In the genomic region with DNA sequence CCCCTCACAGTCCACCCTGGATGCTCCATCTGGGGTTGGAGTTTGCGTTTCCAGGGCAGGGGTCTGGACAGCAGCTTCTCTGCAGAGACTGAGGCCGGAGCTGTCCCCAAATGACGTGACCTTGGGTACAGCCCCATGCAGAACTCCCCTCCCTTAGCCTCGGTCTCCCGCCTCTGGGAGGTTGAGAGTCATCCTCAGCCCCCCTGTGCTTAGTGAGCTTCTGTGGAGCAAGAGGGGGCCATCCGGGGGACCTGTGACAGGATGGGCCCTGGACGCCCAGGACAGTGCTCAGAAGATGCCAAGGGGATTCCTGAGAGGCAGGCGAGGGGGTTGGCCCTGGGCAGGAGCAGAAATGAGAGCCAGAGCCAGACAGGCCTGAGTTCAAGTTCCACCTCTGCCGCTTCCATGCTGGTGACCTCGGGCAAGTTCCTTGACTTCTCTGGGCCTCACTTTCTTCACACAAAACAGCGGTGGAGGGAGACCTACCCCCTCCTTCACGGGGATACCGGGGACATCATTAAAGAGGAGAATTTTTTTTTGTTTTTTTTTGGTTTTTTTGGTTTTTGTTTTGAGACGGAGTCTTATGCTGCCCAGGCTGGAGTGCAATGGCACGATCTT, we compare ENCODE assay signal across 14 cellular contexts. TPM values are rescaled to one million over a fixed set of nuclear protein-coding genes. Genes with fewer than 3 reads are reported as not detected.
DNase-seq lines count a peak whose midpoint lies in the region; ATAC-seq and TF ChIP-seq lines count a peak whose summit lies in the region.
"Had no signal": no experiment of that assay in that cellular context is flagged by ENCODE, and none has a peak within 500 bp of the region (broad histone marks: within the 10 kb centered on the region; RNA-seq: fewer than 3 reads in every experiment).

No MANE protein-coding gene starts in this region.

- H4K8ac ChIP-seq in mesendoderm (ENCODE audit: low read depth, low read length), result no peak overlapping the region

- H2AK5ac ChIP-seq in mesendoderm (ENCODE audit: low read length), result no peak overlapping the region

- peak overlapping the region; percentile 75; the same call in 1 of the 2 replicates for H3K4me2 ChIP-seq in KMS-11
- no peak overlapping the region for H3K4me2 ChIP-seq in mesendoderm (ENCODE audit: low read length)

- no peaks in the 10 kb centered on the region for H3K79me1 ChIP-seq in mesendoderm (ENCODE audit: low read length)

- no peak overlapping the region for H3K23ac ChIP-seq in mesendoderm (ENCODE audit: low read length)

- H3K4me1 ChIP-seq in KMS-11 (ENCODE audit: low read depth, poor library complexity, severe bottlenecking), result peaks cover 44% of the 10 kb centered on the region
- H3K4me1 ChIP-seq in endocrine pancreas (ENCODE audit: control insufficient read depth, insufficient read depth, low read length), result no peaks in the 10 kb centered on the region
- H3K4me1 ChIP-seq in mesendoderm (ENCODE audit: control insufficient read depth, low read depth, low read length), result peaks cover 6% of the 10 kb centered on the region
- H3K4me1 ChIP-seq in stomach smooth muscle (ENCODE audit: control insufficient read depth, insufficient read depth, low read length), result peaks cover 45% of the 10 kb centered on the region

- BruUV-seq in Calu3 (replicated peaks; lab: Mats Ljungman, UMichigan), result no TSS peak

- H3K27ac ChIP-seq in KMS-11 (no peak overlapping the region), mesendoderm (ENCODE audit: low read depth, low read length) (no peak overlapping the region), stomach smooth muscle (ENCODE audit: low read length) (peak overlapping the region; percentile 75)

- no peak overlapping the region for H3K4me3 Mint-ChIP-seq in Calu3 (ENCODE audit: low read depth, unreplicated experiment)
- H3K4me3 Mint-ChIP-seq: dendritic cell treated with granulocyte-macrophage colony-stimulating factor and Interleukin-4, amounts not matched to agents 40 ng/mL and 50 ng/mL, for 4 days; natural killer cell; T-cell had no signal

- H3K4me1 Mint-ChIP-seq in Calu3 (ENCODE audit: low read depth, unreplicated experiment), result no peaks in the 10 kb centered on the region
- H3K4me1 Mint-ChIP-seq: T-cell had no signal

- H2BK15ac ChIP-seq in mesendoderm (replicated peaks; ENCODE audit: low read depth), result no peak overlapping the region

- no peaks in the 10 kb centered on the region for H3K9me3 Mint-ChIP-seq in Calu3 (ENCODE audit: low read depth, unreplicated experiment)
- H3K9me3 Mint-ChIP-seq: dendritic cell treated with granulocyte-macrophage colony-stimulating factor and Interleukin-4, amounts not matched to agents 40 ng/mL and 50 ng/mL, for 4 days; natural killer cell; T-cell had no signal

- H3K4me3 ChIP-seq in KMS-11 (IDR thresholded peaks at IDR 0.05; ENCODE audit: insufficient read depth, low read depth, low read length), result no peak overlapping the region
- H3K4me3 ChIP-seq in endocrine pancreas (ENCODE audit: control insufficient read depth, insufficient read depth, low read length), result no peak overlapping the region
- H3K4me3 ChIP-seq in mesendoderm (ENCODE audit: low read length), result no peak overlapping the region
- H3K4me3 ChIP-seq in stomach smooth muscle (ENCODE audit: low read length in 2 of 2), result no peak overlapping the region

- H3K4ac ChIP-seq in mesendoderm (ENCODE audit: low read depth, low read length), result peak overlapping the region; percentile 49

- CTCF ChIA-PET in Calu3 (lab: Charles Lee), result no interaction called here

- H3K27me3 ChIP-seq in KMS-11 (ENCODE audit: insufficient read depth, low read depth) (no peaks in the 10 kb centered on the region), endocrine pancreas (ENCODE audit: control insufficient read depth, insufficient read depth, low read length) (no peaks in the 10 kb centered on the region), mesendoderm (ENCODE audit: insufficient read depth, low read length, poor library complexity) (no peaks in the 10 kb centered on the region), stomach smooth muscle (ENCODE audit: control insufficient read depth in 1 of 2, insufficient read depth in 2 of 2, low read length in 2 of 2) (no peaks in the 10 kb centered on the region)

- no peak overlapping the region for H3K18ac ChIP-seq in mesendoderm (ENCODE audit: low read length)

- H2AFZ ChIP-seq in KMS-11 (ENCODE audit: low read depth), result no peak overlapping the region

- WGBS in mesendoderm (ENCODE audit: extremely low coverage, insufficient coverage, low lambda C conversion rate), result no CpG with 5 or more reads among the region's 15 CpGs

- H4K5ac ChIP-seq in mesendoderm (ENCODE audit: low read length), result no peak overlapping the region

- ATAC-seq in GM18867 (IDR thresholded peaks at IDR 0.05; ENCODE audit: unreplicated experiment) (no peak), HG02852 (IDR thresholded peaks at IDR 0.05; ENCODE audit: unreplicated experiment) (no peak)
- ATAC-seq: activated CD4-positive, CD25-positive, alpha-beta regulatory T cell treated with anti-CD3 and anti-CD28 coated beads, Interleukin-2, amount 50 U/mL, for 24 hours; T-cell had no signal

- H3K36me3 ChIP-seq in KMS-11 (ENCODE audit: insufficient read depth) (no peaks in the 10 kb centered on the region), endocrine pancreas (ENCODE audit: control insufficient read depth, insufficient read depth, low read length) (no peaks in the 10 kb centered on the region), mesendoderm (ENCODE audit: control insufficient read depth, insufficient read depth, low read length) (no peaks in the 10 kb centered on the region), stomach smooth muscle (ENCODE audit: control insufficient read depth in 2 of 2, insufficient read depth in 2 of 2, low read length in 2 of 2) (peaks cover 11 to 13% of the 10 kb centered on the region in 2 donors)

- H3K27me3 Mint-ChIP-seq in Calu3 (ENCODE audit: unreplicated experiment), result no peaks in the 10 kb centered on the region
- H3K27me3 Mint-ChIP-seq: dendritic cell treated with granulocyte-macrophage colony-stimulating factor and Interleukin-4, amounts not matched to agents 40 ng/mL and 50 ng/mL, for 4 days; T-cell had no signal

- H2BK5ac ChIP-seq in mesendoderm (ENCODE audit: low read length), result peak overlapping the region; percentile 16

- H3K36me3 Mint-ChIP-seq in Calu3 (ENCODE audit: insufficient read depth, unreplicated experiment), result peaks cover 15% of the 10 kb centered on the region
- H3K36me3 Mint-ChIP-seq: natural killer cell had no signal

- H3K27ac Mint-ChIP-seq in Calu3 (ENCODE audit: unreplicated experiment), result no peak overlapping the region
- H3K27ac Mint-ChIP-seq: dendritic cell treated with granulocyte-macrophage colony-stimulating factor and Interleukin-4, amounts not matched to agents 40 ng/mL and 50 ng/mL, for 4 days; natural killer cell; T-cell had no signal

- H3K9me3 ChIP-seq in endocrine pancreas (ENCODE audit: control insufficient read depth, low read length) (no peaks in the 10 kb centered on the region), stomach smooth muscle (ENCODE audit: control insufficient read depth in 2 of 2, low read length in 2 of 2) (no peaks in the 10 kb centered on the region)

- H3K56ac ChIP-seq in mesendoderm (ENCODE audit: low read length), result peak overlapping the region; percentile 28

- no peak overlapping the region for H2BK120ac ChIP-seq in mesendoderm (ENCODE audit: low read depth, low read length)

- H3K79me2 ChIP-seq in KMS-11 (ENCODE audit: insufficient read depth, low read depth) (no peaks in the 10 kb centered on the region), mesendoderm (ENCODE audit: control insufficient read depth, insufficient read depth, low read length) (no peaks in the 10 kb centered on the region)

- no peak for TF ChIP-seq CTCF in KMS-11 (conservative IDR thresholded peaks at IDR 0.05; ENCODE audit: low read depth, low read length)
- no peak for TF ChIP-seq CTCF in Calu3 (IDR thresholded peaks at IDR 0.05; ENCODE audit: unreplicated experiment)

- no peaks in the 10 kb centered on the region for H4K20me1 ChIP-seq in KMS-11 (ENCODE audit: insufficient read depth)

- no peak overlapping the region for H3K9ac ChIP-seq in KMS-11
- H3K9ac ChIP-seq in endocrine pancreas (ENCODE audit: control insufficient read depth, insufficient read depth, low read length), result peak overlapping the region; percentile 13
- peak overlapping the region; percentile 2 for H3K9ac ChIP-seq in mesendoderm (ENCODE audit: low read length)
- peak overlapping the region in 1 of 2 donors; percentile 29 for H3K9ac ChIP-seq in stomach smooth muscle (ENCODE audit: low read length in 2 of 2)

- intact Hi-C loops in Calu3 (cut with micrococcal nuclease; ENCODE audit: unreplicated experiment), result no loop called here

- DNase-seq in mesendoderm (no peak), NK-92 (lab: John Stamatoyannopoulos, UW; ENCODE audit: unreplicated experiment) (no peak), Calu3 (no peak)
- DNase-seq: DMS153, natural killer cell, T-cell had no signal

RNA-seq across cellular contexts. Expression of a gene that starts 20.3 kb away (rescaled TPM):
- 6.4 TPM for polyA plus RNA-seq in mesendoderm (2013, experiment 1 of 2)
- polyA plus RNA-seq in mesendoderm (2013, experiment 2 of 2), result 5.3 TPM
- total RNA-seq in Calu3 (2022), result 1.5 and 6.3 TPM in 2 replicates
- total RNA-seq: fibroblast of villous mesenchyme had no signal

RNA-seq across cellular contexts. Expression of a gene that starts 23.2 kb away (rescaled TPM):
- polyA plus RNA-seq in mesendoderm (2013, experiment 1 of 2), result not detected
- not detected for polyA plus RNA-seq in mesendoderm (2013, experiment 2 of 2)
- not detected in 2 replicates for total RNA-seq in Calu3 (2022)
- total RNA-seq: fibroblast of villous mesenchyme, natural killer cell, T-cell had no signal

RNA-seq across cellular contexts. Expression of a gene that starts 40.4 kb away (rescaled TPM):
- 9.3 TPM for polyA plus RNA-seq in mesendoderm (2013, experiment 1 of 2)
- polyA plus RNA-seq in mesendoderm (2013, experiment 2 of 2), result 9.4 TPM
- total RNA-seq in Calu3 (2022), result 10.9 and 11.6 TPM in 2 replicates

RNA-seq across cellular contexts. Expression of a gene that starts 46.0 kb away (rescaled TPM):
- polyA plus RNA-seq in mesendoderm (2013, experiment 1 of 2), result 20.3 TPM
- polyA plus RNA-seq in mesendoderm (2013, experiment 2 of 2), result 21.8 TPM
- 33.1 and 34.5 TPM in 2 replicates for total RNA-seq in Calu3 (2022)
